ENCODE assay signal across 8 cellular contexts in genomic region chr16:89686520-89687091, GRCh38. TPM values are rescaled to one million over a fixed set of nuclear protein-coding genes. Genes with fewer than 3 reads are reported as not detected.
DNase-seq lines count a peak whose midpoint lies in the region; ATAC-seq, FAIRE-seq and TF ChIP-seq lines count a peak whose summit lies in the region.

TSS of gene CDK10 (plus strand) at chr16:89686689. CDS start at chr16:89686711, 22 bp downstream.

- H3K4me1 Mint-ChIP-seq in activated B cell treated with CpG ODN at 0.5 μM for 24 hours = peaks cover 18% of the 10 kb centered on the region

- peak within 1 kb of the TSS; percentile 70 for H3K4me3 ChIP-seq in A549
- H3K4me3 ChIP-seq in cardiac fibroblast (replicated peaks in 1 of 2; ENCODE audit: low read depth in 2 of 2, low read length in 2 of 2) = peak within 1 kb of the TSS; percentile 71 to 79
- peak within 1 kb of the TSS; percentile 81 to 99 (median 97) for H3K4me3 ChIP-seq in spleen

- ATAC-seq in A549 = peak; percentile 81 to 89
- peak; percentile 74 for ATAC-seq in GM18858 (IDR thresholded peaks at IDR 0.05; ENCODE audit: unreplicated experiment)
- peak; percentile 79 for ATAC-seq in HG03066 (IDR thresholded peaks at IDR 0.05; ENCODE audit: low read depth, unreplicated experiment)
- ATAC-seq in activated B cell treated with CpG ODN at 0.5 μM for 24 hours (ENCODE audit: low read depth) = peak; percentile 91

- peaks cover 0 to 29% (median 14%) of the 10 kb centered on the region in 6 donors for H3K36me3 ChIP-seq in spleen

- POLR2A ChIA-PET in A549 (lab: Yijun Ruan, JAX) (interaction anchor here (0.6 to 1.5 kb wide), 14 partner anchors 10 to 236 kb away, joined by 3 to 26 read pairs (median 5); partner anchors contain the start of genes CHMP1A, SPATA2L and SPATA33), activated B cell treated with CpG ODN at 0.5 μM for 24 hours (lab: Charles Lee) (interaction anchor here (0.5 to 2.1 kb wide), 16 partner anchors 9 to 710 kb away, joined by 3 to 38 read pairs (median 4); partner anchors contain the start of genes CHMP1A, SPATA33 and TCF25)

- WGBS in A549 (ENCODE audit: missing lambda C conversion rate) = 0% methylated on average over 23 of the region's 67 CpGs
- WGBS in spleen, 5 donors = 0 to 2% (median 0%) methylated on average over 30 to 67 of the region's 67 CpGs

- TF ChIP-seq POLR2A in A549 (IDR thresholded peaks at IDR 0.05; ENCODE audit: low read length) (peak; percentile 93), spleen (IDR thresholded peaks at IDR 0.05) (peak in 1 of 3 donors; percentile 54)

- peak; percentile 39 for FAIRE-seq in A549 (lab: Jason Lieb, UNC)

- no peaks in the 10 kb centered on the region for H3K27me3 Mint-ChIP-seq in activated B cell treated with CpG ODN at 0.5 μM for 24 hours

- H3K27ac ChIP-seq in A549 (peak within 1 kb of the TSS; percentile 96 to 99), spleen (peak within 1 kb of the TSS; percentile 89 to 96 (median 92))

- peaks cover 19% of the 10 kb centered on the region for H3K36me3 Mint-ChIP-seq in activated B cell treated with CpG ODN at 0.5 μM for 24 hours (ENCODE audit: low read depth)

- no peak for TF ChIP-seq RAD21 in A549 (conservative IDR thresholded peaks at IDR 0.05 in 1 of 2, IDR thresholded peaks at IDR 0.05 in 1 of 2)

- H3K4me2 ChIP-seq in A549 = peak within 1 kb of the TSS; percentile 91

- DNase-seq in A549 (ENCODE audit: low read depth in 1 of 2, low spot score in 1 of 2) (peak; percentile 87 to 89), NCI-H2196 treated with DMSO at 0.1 percent for 48 hours (lab: John Stamatoyannopoulos, UW; ENCODE audit: unreplicated experiment) (peak; percentile 48), activated B cell treated with CpG ODN at 0.5 μM for 24 hours (peak; percentile 98), cardiac fibroblast (ENCODE audit: low read depth in 2 of 2) (peak; percentile 89 to 90), inferior parietal cortex (ENCODE audit: extremely low spot score) (peak; percentile 96), spleen (peak; percentile 95)

- no peaks in the 10 kb centered on the region for H3K27me3 ChIP-seq in spleen (replicated peaks in 1 of 7)

- intact Hi-C loops in activated B cell treated with CpG ODN at 0.5 μM for 24 hours (cut with micrococcal nuclease) = loop anchor here (1.0 to 5.0 kb wide), 4 partner anchors 14 to 186 kb away; partner anchors contain the start of genes TCF25 and ZNF276
- intact Hi-C loops in spleen (cut with DNase I; ENCODE audit: low total_unique reads) = no loop called here

- H3K4me1 ChIP-seq in A549 (peaks cover 11% of the 10 kb centered on the region), spleen (peaks cover 7 to 33% (median 19%) of the 10 kb centered on the region in 6 donors)

- H3K9me3 Mint-ChIP-seq in activated B cell treated with CpG ODN at 0.5 μM for 24 hours = no peaks in the 10 kb centered on the region

- H3K4me3 Mint-ChIP-seq in activated B cell treated with CpG ODN at 0.5 μM for 24 hours = peak within 1 kb of the TSS; percentile 93

- H3K9me3 ChIP-seq in A549 = peaks cover 9% of the 10 kb centered on the region
- no peaks in the 10 kb centered on the region for H3K9me3 ChIP-seq in spleen

- no peak for TF ChIP-seq CTCF in A549 (IDR thresholded peaks at IDR 0.05)
- no peak for TF ChIP-seq CTCF in activated B cell treated with CpG ODN at 0.5 μM for 24 hours (IDR thresholded peaks at IDR 0.05)
- no peak for TF ChIP-seq CTCF in cardiac fibroblast (IDR thresholded peaks at IDR 0.05; ENCODE audit: low read depth, low read length)
- TF ChIP-seq CTCF in spleen (IDR thresholded peaks at IDR 0.05 in 8 of 11, conservative IDR thresholded peaks at IDR 0.05 in 3 of 11) = peak in 3 of 11 experiments; percentile 13 to 32 (median 27)

- CTCF ChIA-PET in A549 (lab: Yijun Ruan, JAX) (interaction anchor here (0.9 to 2.3 kb wide), 4 partner anchors 13 to 71 kb away, joined by 3 to 12 read pairs (median 6); no protein-coding TSS in a partner anchor), activated B cell treated with CpG ODN at 0.5 μM for 24 hours (lab: Charles Lee) (interaction anchor here (1.0 to 2.1 kb wide), 2 partner anchors 14 to 29 kb away, joined by 3 to 5 read pairs; partner anchors contain the start of genes CHMP1A and SPATA33)

- peak within 1 kb of the TSS; percentile 90 for H3K27ac Mint-ChIP-seq in activated B cell treated with CpG ODN at 0.5 μM for 24 hours

- TF ChIP-seq EP300 in A549 (IDR thresholded peaks at IDR 0.05) = no peak

TF ChIP-seq in A549, 52 proteins besides CTCF, POLR2A, EP300 and RAD21 (continues in another document):
- peak; percentile 89 to 95 for TF ChIP-seq JUN (IDR thresholded peaks at IDR 0.05)
- peak; percentile 89 for TF ChIP-seq ATOH8 (CRISPR knock-in tag; IDR thresholded peaks at IDR 0.05; ENCODE audit: low read depth)
- TF ChIP-seq E2F6 (IDR thresholded peaks at IDR 0.05; ENCODE audit: borderline replicate concordance, low read depth) = peak; percentile 98
- TF ChIP-seq RARB (CRISPR knock-in tag; IDR thresholded peaks at IDR 0.05) = no peak
- no peak for TF ChIP-seq CHD4 (IDR thresholded peaks at IDR 0.05; ENCODE audit: borderline replicate concordance)
- TF ChIP-seq RFX5 (IDR thresholded peaks at IDR 0.05) = no peak
- peak; percentile 66 for TF ChIP-seq KDM5A (IDR thresholded peaks at IDR 0.05)
- no peak for TF ChIP-seq ZFP36 (IDR thresholded peaks at IDR 0.05; ENCODE audit: borderline replicate concordance, partially characterized antibody)
- no peak for TF ChIP-seq FOSL2 (IDR thresholded peaks at IDR 0.05)
- peak; percentile 30; the same call in 1 of the 2 replicates for TF ChIP-seq FOSL2 (CRISPR knock-in tag; IDR thresholded peaks at IDR 0.05)
- no peak for TF ChIP-seq ELK1 (IDR thresholded peaks at IDR 0.05; ENCODE audit: low read depth, low read length)
- TF ChIP-seq HOXA7 (CRISPR knock-in tag; IDR thresholded peaks at IDR 0.05) = no peak
- peak; percentile 88; the same call in 1 of the 2 replicates for TF ChIP-seq PHF8 (IDR thresholded peaks at IDR 0.05; ENCODE audit: borderline replicate concordance, low read depth)
- TF ChIP-seq HOXB13 (CRISPR knock-in tag; IDR thresholded peaks at IDR 0.05; ENCODE audit: low read depth) = peak; percentile 84
- 0 out of 2 replicates have a peak, but pooled peaks have one; percentile 25 for TF ChIP-seq PBX3 (IDR thresholded peaks at IDR 0.05)
- no peak for TF ChIP-seq MAZ (IDR thresholded peaks at IDR 0.05; ENCODE audit: borderline replicate concordance, low read depth, low read length)
- peak; percentile 85; the same call in 1 of the 2 replicates for TF ChIP-seq FOXS1 (CRISPR knock-in tag; IDR thresholded peaks at IDR 0.05)
- TF ChIP-seq RNF2 (IDR thresholded peaks at IDR 0.05; ENCODE audit: borderline replicate concordance, low read depth) = no peak
- TF ChIP-seq TFCP2L1 (CRISPR knock-in tag; IDR thresholded peaks at IDR 0.05) = peak; percentile 88; the same call in 1 of the 2 replicates
- peak; percentile 86 for TF ChIP-seq TP53 (CRISPR knock-in tag; IDR thresholded peaks at IDR 0.05)
- peak; percentile 92 for TF ChIP-seq HOXB5 (CRISPR knock-in tag; IDR thresholded peaks at IDR 0.05)
- TF ChIP-seq BHLHE40 (IDR thresholded peaks at IDR 0.05; ENCODE audit: low read depth, low read length) = no peak

RNA-seq across cellular contexts. Expression of gene CDK10, which starts in this region (rescaled TPM):
- 35.9 and 40.2 TPM in 2 replicates for polyA plus RNA-seq in A549 (2011; rRNA removed)
- polyA plus RNA-seq in A549 (2012; cell fraction: cytosol; rRNA removed) = 47.9 and 59.3 TPM in 2 replicates
- polyA plus RNA-seq in A549 (2012; cell fraction: nucleus; rRNA removed) = 316 and 339 TPM in 2 replicates
- polyA plus RNA-seq in A549 (2017; fragmentation: RNase III; extraction: RNeasy Plus Mini Kit Qiagen cat#74134 plus additional on column Dnase treatment) = 52.9 to 99.8 TPM (median 55.3 TPM) in 3 replicates
- 31.9 and 35.3 TPM in 2 replicates for polyA minus RNA-seq in A549 (2011; rRNA and poly(A)+ RNA removed)
- 67.9 and 76.1 TPM in 2 replicates for total RNA-seq in activated B cell treated with CpG ODN at 0.5 μM for 24 hours
- 100 to 1,000 TPM in 2 of 7 donors, 10 to 100 TPM in 5; 47.6 to 114 (median 76.3) TPM for total RNA-seq in spleen
- polyA plus RNA-seq in spleen = 100 to 1,000 TPM in 2 of 3 donors, 10 to 100 TPM in 1; 74.4 to 201 (median 134) TPM

Comparison
In these comparisons a context has a peak if more than half of its experiments do, and no peak if none do; other contexts are left out.
1. Peak in every context shown above with its lines: DNase-seq, ATAC-seq, H3K4me3 ChIP-seq and H3K27ac ChIP-seq.
2. DNase-seq: peak in every context shown above with its lines; median percentile 98 in activated B cell treated with CpG ODN at 0.5 μM for 24 hours; 96 in inferior parietal cortex; 95 in spleen; 90 in cardiac fibroblast; 88 in A549; 48 in NCI-H2196 treated with DMSO at 0.1 percent for 48 hours.